ENCODE assay signal across 9 cellular contexts in the genomic region with DNA sequence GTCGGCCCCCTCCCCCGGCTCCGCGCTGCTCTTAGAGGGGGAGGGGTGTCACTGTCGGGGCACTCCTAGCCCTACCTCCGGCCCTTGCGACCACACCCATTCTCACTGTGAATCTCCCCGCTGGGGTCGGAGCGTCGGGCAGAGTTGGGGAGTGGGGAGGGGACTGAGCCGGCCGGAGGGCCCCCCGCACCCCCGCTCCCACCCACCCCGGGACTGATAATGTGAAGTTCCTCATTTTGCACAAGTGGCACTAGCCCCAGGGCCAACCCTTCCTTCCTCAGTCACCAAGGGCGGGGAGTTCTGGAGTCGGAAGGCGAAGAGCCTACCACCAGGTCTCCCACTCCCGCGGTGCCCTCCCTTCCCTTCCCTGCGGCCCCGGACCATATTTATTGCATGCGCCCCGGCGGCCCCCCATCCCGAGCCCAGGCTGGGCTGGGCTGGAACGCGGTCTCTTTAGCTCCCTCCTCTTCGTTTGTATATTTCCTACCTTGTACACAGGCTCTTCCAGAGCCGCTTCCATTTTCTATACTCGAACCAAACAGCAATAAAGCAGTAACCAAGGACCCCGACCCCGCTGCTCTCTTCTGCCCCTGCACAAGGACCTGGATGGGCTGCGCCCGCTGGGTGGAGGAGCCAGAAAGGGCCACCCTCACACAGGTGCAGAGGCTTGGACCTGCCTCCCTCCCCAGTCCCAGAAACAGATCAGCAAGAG. TPM values are rescaled to one million over a fixed set of nuclear protein-coding genes. Genes with fewer than 3 reads are reported as not detected.
DNase-seq lines count a peak whose midpoint lies in the region; ATAC-seq and TF ChIP-seq lines count a peak whose summit lies in the region.
"Had no signal": no experiment of that assay in that cellular context is flagged by ENCODE, and none has a peak within 500 bp of the region (broad histone marks: within the 10 kb centered on the region; RNA-seq: fewer than 3 reads in every experiment).

No MANE protein-coding gene starts in this region.

- H3K27ac ChIP-seq in breast epithelium (peak overlapping the region; percentile 74 to 89), mammary epithelial cell (ENCODE audit: insufficient read depth, low read depth, low read length) (no peak overlapping the region), ascending aorta (peak overlapping the region in 1 of 2 donors; percentile 65), mesendoderm (ENCODE audit: low read depth, low read length) (no peak overlapping the region), urinary bladder (ENCODE audit: low read depth) (peak overlapping the region; percentile 76)

- H3K9ac ChIP-seq in mammary epithelial cell (ENCODE audit: insufficient read depth, low read length) (no peak overlapping the region), mesendoderm (ENCODE audit: low read length) (no peak overlapping the region)

- peaks cover 2 to 3% of the 10 kb centered on the region in 2 donors for H3K4me1 ChIP-seq in breast epithelium
- H3K4me1 ChIP-seq in mammary epithelial cell (ENCODE audit: insufficient read depth, low read length), result peaks cover 5% of the 10 kb centered on the region
- peaks cover 9 to 13% of the 10 kb centered on the region in 2 donors for H3K4me1 ChIP-seq in ascending aorta
- peaks cover 8% of the 10 kb centered on the region for H3K4me1 ChIP-seq in mesendoderm (ENCODE audit: control insufficient read depth, low read depth, low read length)
- H3K4me1 ChIP-seq in urinary bladder (ENCODE audit: insufficient read depth), result peaks cover 2% of the 10 kb centered on the region

- no peak overlapping the region for H2BK5ac ChIP-seq in mesendoderm (ENCODE audit: low read length)

- H3K4me3 ChIP-seq in breast epithelium (peak overlapping the region; percentile 61 to 84 (median 70)), mammary epithelial cell (replicated peaks in 1 of 3; ENCODE audit: insufficient read depth in 1 of 3, low read depth in 2 of 3, low read length in 3 of 3) (no peak overlapping the region), ascending aorta (peak overlapping the region; percentile 9 to 19), mesendoderm (ENCODE audit: low read length) (no peak overlapping the region), urinary bladder (ENCODE audit: low read depth, low read length) (no peak overlapping the region)
- H3K4me3 ChIP-seq: MG63 had no signal

- TF ChIP-seq CTCF in breast epithelium (IDR thresholded peaks at IDR 0.05) (no peak), mammary epithelial cell (conservative IDR thresholded peaks at IDR 0.05 in 1 of 2, IDR thresholded peaks at IDR 0.05 in 1 of 2; ENCODE audit: extremely low read depth in 1 of 2, insufficient read depth in 1 of 2, low read depth in 1 of 2, low read length in 2 of 2) (no peak), ascending aorta (IDR thresholded peaks at IDR 0.05) (no peak)

- CTCF ChIA-PET in mammary epithelial cell (lab: Charles Lee; ENCODE audit: low non-redundant PET), result no interaction called here

- dilution Hi-C loops in mammary epithelial cell (cut with HindIII; ENCODE audit: low sequenced_read_pairs), result no loop called here

- no peaks in the 10 kb centered on the region for H3K79me2 ChIP-seq in mammary epithelial cell (ENCODE audit: insufficient read depth, low read length)
- no peaks in the 10 kb centered on the region for H3K79me2 ChIP-seq in mesendoderm (ENCODE audit: control insufficient read depth, insufficient read depth, low read length)

- in situ Hi-C loops in mammary epithelial cell (cut with MboI; ENCODE audit: low sequenced_read_pairs in 2 of 2), result no loop called here

- no TSS peak for BruUV-seq in mammary epithelial cell (replicated peaks; lab: Mats Ljungman, UMichigan)

- peak overlapping the region; percentile 15 for H3K56ac ChIP-seq in mesendoderm (ENCODE audit: low read length)

- no peak overlapping the region for H3K4me2 ChIP-seq in mammary epithelial cell (ENCODE audit: insufficient read depth, low read depth, low read length)
- no peak overlapping the region for H3K4me2 ChIP-seq in mesendoderm (ENCODE audit: low read length)

- TF ChIP-seq POLR2A in breast epithelium (IDR thresholded peaks at IDR 0.05), result no peak

- no peak overlapping the region for H4K8ac ChIP-seq in mesendoderm (ENCODE audit: low read depth, low read length)

- H4K5ac ChIP-seq in mesendoderm (ENCODE audit: low read length), result no peak overlapping the region

- no peak overlapping the region for H3K18ac ChIP-seq in mesendoderm (ENCODE audit: low read length)

- H3K79me1 ChIP-seq in mesendoderm (ENCODE audit: low read length), result no peaks in the 10 kb centered on the region

- H3K27me3 ChIP-seq in breast epithelium (no peaks in the 10 kb centered on the region), mammary epithelial cell (ENCODE audit: insufficient read depth, low read length) (no peaks in the 10 kb centered on the region), ascending aorta (no peaks in the 10 kb centered on the region), mesendoderm (ENCODE audit: insufficient read depth, low read length, poor library complexity) (peaks cover 27% of the 10 kb centered on the region)
- H3K27me3 ChIP-seq: MG63 had no signal

- no peak overlapping the region for H2BK15ac ChIP-seq in mesendoderm (replicated peaks; ENCODE audit: low read depth)

- H3K4ac ChIP-seq in mesendoderm (ENCODE audit: low read depth, low read length), result no peak overlapping the region

- DNase-seq in breast epithelium (ENCODE audit: low spot score in 2 of 2) (no peak), mammary epithelial cell (no peak), ascending aorta (ENCODE audit: low spot score in 2 of 2) (no peak), mesendoderm (peak; percentile 52), GM19240 (ENCODE audit: insufficient read length, low spot score) (no peak), cerebellar nuclear complex (lab: John Stamatoyannopoulos, UW) (no peak)
- DNase-seq: MG63 had no signal

- H2AK5ac ChIP-seq in mesendoderm (ENCODE audit: low read length), result no peak overlapping the region

- H3K23ac ChIP-seq in mesendoderm (ENCODE audit: low read length), result no peak overlapping the region

- ATAC-seq in GM18517 (IDR thresholded peaks at IDR 0.05; ENCODE audit: unreplicated experiment), result no peak

- no peak overlapping the region for H2BK120ac ChIP-seq in mesendoderm (ENCODE audit: low read depth, low read length)

- H3K36me3 ChIP-seq in breast epithelium, result no peaks in the 10 kb centered on the region
- H3K36me3 ChIP-seq in mammary epithelial cell (ENCODE audit: insufficient read depth, low read length), result no peaks in the 10 kb centered on the region
- peaks cover 19 to 37% of the 10 kb centered on the region in 2 donors for H3K36me3 ChIP-seq in ascending aorta
- H3K36me3 ChIP-seq in mesendoderm (ENCODE audit: control insufficient read depth, insufficient read depth, low read length), result no peaks in the 10 kb centered on the region
- H3K36me3 ChIP-seq in urinary bladder (ENCODE audit: insufficient read depth), result no peaks in the 10 kb centered on the region
- H3K36me3 ChIP-seq: MG63 had no signal

- no peaks in the 10 kb centered on the region for H3K9me3 ChIP-seq in breast epithelium
- no peaks in the 10 kb centered on the region for H3K9me3 ChIP-seq in mammary epithelial cell (replicated peaks; ENCODE audit: insufficient read depth, low read length)
- no peaks in the 10 kb centered on the region for H3K9me3 ChIP-seq in ascending aorta
- H3K9me3 ChIP-seq: MG63 had no signal

- no peak overlapping the region for H2AFZ ChIP-seq in mammary epithelial cell (ENCODE audit: low read depth, low read length)

- intact Hi-C loops in breast epithelium (cut with DNase I; ENCODE audit: low total_unique reads), result loop anchor here (5.0 kb wide), 1 partner anchor 183 kb away; no protein-coding TSS in a partner anchor
- intact Hi-C loops in mammary epithelial cell (cut with micrococcal nuclease), result no loop called here
- intact Hi-C loops in ascending aorta (cut with DNase I), result loop anchor here (5.0 to 10.0 kb wide), 2 partner anchors 33 to 336 kb away; no protein-coding TSS in a partner anchor

- WGBS in mammary epithelial cell (ENCODE audit: low coverage, missing lambda C conversion rate), result 99% methylated on average over 14 of the region's 36 CpGs
- WGBS in mesendoderm (ENCODE audit: extremely low coverage, insufficient coverage, low lambda C conversion rate), result no CpG with 5 or more reads among the region's 36 CpGs
- WGBS in urinary bladder, result 32% methylated on average over 36 of the region's 36 CpGs

- H4K20me1 ChIP-seq in mammary epithelial cell (ENCODE audit: insufficient read depth, low read length), result no peaks in the 10 kb centered on the region

RNA-seq across cellular contexts. Expression of a gene that starts 4.4 kb away (rescaled TPM):
- total RNA-seq in breast epithelium, result 10 to 100 TPM; 12.6 to 16.4 (median 12.7) TPM
- 1 to 10 TPM in 1 of 2 donors, under 1 TPM in 1; 0.67 to 1.3 TPM for total RNA-seq in mammary epithelial cell
- 0.20 TPM for polyA plus RNA-seq in mammary epithelial cell
- polyA minus RNA-seq in mammary epithelial cell, result not detected
- total RNA-seq in ascending aorta, result 131 TPM
- polyA plus RNA-seq in mesendoderm (2013, experiment 1 of 2), result 0.10 TPM
- polyA plus RNA-seq in mesendoderm (2013, experiment 2 of 2), result 0.10 TPM
- total RNA-seq in urinary bladder, result 31.4 TPM
- 19.2 TPM for polyA plus RNA-seq in urinary bladder

RNA-seq across cellular contexts. Expression of a gene that starts 17.5 kb away (rescaled TPM):
- total RNA-seq in breast epithelium, result 10 to 100 TPM; 24.3 to 35.4 (median 32.5) TPM
- total RNA-seq in mammary epithelial cell, result 10 to 100 TPM; 44.1 to 65.7 TPM
- 68.4 TPM for polyA plus RNA-seq in mammary epithelial cell
- 28.3 TPM for polyA minus RNA-seq in mammary epithelial cell
- total RNA-seq in ascending aorta, result 71.3 TPM
- 43.4 TPM for polyA plus RNA-seq in mesendoderm (2013, experiment 1 of 2)
- polyA plus RNA-seq in mesendoderm (2013, experiment 2 of 2), result 43.4 TPM
- total RNA-seq in urinary bladder, result 9.5 TPM
- 40.1 TPM for polyA plus RNA-seq in urinary bladder

RNA-seq across cellular contexts. Expression of a gene that starts 29.3 kb away (rescaled TPM):
- total RNA-seq in breast epithelium (10 to 100 TPM; 28.3 to 66.6 (median 55.7) TPM), mammary epithelial cell (10 to 100 TPM; 29.0 to 36.2 TPM), ascending aorta (125 TPM), urinary bladder (17.4 TPM)
- polyA plus RNA-seq in mammary epithelial cell (27.4 TPM), urinary bladder (36.5 TPM)
- polyA minus RNA-seq in mammary epithelial cell, result 64.4 TPM
- 20.0 TPM for polyA plus RNA-seq in mesendoderm (2013, experiment 1 of 2)
- polyA plus RNA-seq in mesendoderm (2013, experiment 2 of 2), result 19.3 TPM

RNA-seq across cellular contexts. Expression of a gene that starts 34.1 kb away (rescaled TPM):
- total RNA-seq in breast epithelium (10 to 100 TPM in 2 of 3 donors, 1 to 10 TPM in 1; 3.8 to 19.6 (median 14.1) TPM), mammary epithelial cell (1 to 10 TPM in 1 of 2 donors, under 1 TPM in 1; under 0.01 to 5.7 TPM), ascending aorta (11.5 TPM), urinary bladder (1.3 TPM)
- polyA plus RNA-seq in mammary epithelial cell (2.5 TPM), urinary bladder (4.5 TPM)
- polyA minus RNA-seq in mammary epithelial cell, result 1.6 TPM
- polyA plus RNA-seq in mesendoderm (2013, experiment 1 of 2), result 0.20 TPM
- 0.14 TPM for polyA plus RNA-seq in mesendoderm (2013, experiment 2 of 2)

Comparison
In these comparisons a context has a peak if more than half of its experiments do, and no peak if none do; other contexts are left out.
1. H3K27ac ChIP-seq: peak in breast epithelium (2 of 2) and urinary bladder (single experiment); none in mammary epithelial cell (single experiment) and mesendoderm (single experiment).
2. H3K4me3 ChIP-seq: peak in breast epithelium (3 of 3) and ascending aorta (2 of 2); none in mammary epithelial cell (0 of 3), mesendoderm (single experiment) and urinary bladder (single experiment).
3. RNA of a gene that starts 4.4 kb away (total RNA-seq): 131 TPM in ascending aorta (single experiment), 31.4 TPM in urinary bladder (single experiment) and 12.6 to 16.4 TPM in breast epithelium; 0.67 to 1.3 TPM in mammary epithelial cell; every median in the first group is over 4 times any median in the second.